Comparison of ENCODE assay signal across 1 cellular context in genomic region chr9:129456549-129457324, GRCh38.
A peak's percentile ranks its signal among the peaks of the same experiment; 100 is the strongest.
TF ChIP-seq lines count a peak whose summit lies in the region.

No MANE protein-coding gene starts in this region.

TF ChIP-seq in HEK293, 187 proteins besides CTCF, POLR2A, EP300 and RAD21 (continued from another document):
- no peak for TF ChIP-seq ZBTB10 (tag by site-specific recombination; IDR thresholded peaks at IDR 0.05)
- no peak for TF ChIP-seq ZNF518A (tag by site-specific recombination; conservative IDR thresholded peaks at IDR 0.05; ENCODE audit: low read depth)
- no peak for TF ChIP-seq ZSCAN16 (tag by site-specific recombination; IDR thresholded peaks at IDR 0.05)
- peak; percentile 99 for TF ChIP-seq ZBTB17 (tag by site-specific recombination; IDR thresholded peaks at IDR 0.05)
- TF ChIP-seq HOXA7 (CRISPR knock-in tag; IDR thresholded peaks at IDR 0.05; ENCODE audit: borderline replicate concordance) = no peak
- TF ChIP-seq SP2 (tag by site-specific recombination; IDR thresholded peaks at IDR 0.05) = peak; percentile 16; the same call in 1 of the 2 replicates
- no peak for TF ChIP-seq KLF1 (tag by site-specific recombination; IDR thresholded peaks at IDR 0.05)
- no peak for TF ChIP-seq ZNF132 (tag by site-specific recombination; IDR thresholded peaks at IDR 0.05; ENCODE audit: borderline replicate concordance)
- peak; percentile 62; the same call in 1 of the 2 replicates for TF ChIP-seq ZNF776 (tag by site-specific recombination; IDR thresholded peaks at IDR 0.05; ENCODE audit: borderline replicate concordance)
- TF ChIP-seq ZNF148 (tag by site-specific recombination; IDR thresholded peaks at IDR 0.05; ENCODE audit: borderline replicate concordance) = peak; percentile 17; the same call in 1 of the 2 replicates
- no peak for TF ChIP-seq ZNF280C (tag by site-specific recombination; IDR thresholded peaks at IDR 0.05)
- no peak for TF ChIP-seq GLI2 (tag by site-specific recombination; IDR thresholded peaks at IDR 0.05; ENCODE audit: borderline replicate concordance, low read depth)
- TF ChIP-seq KLF17 (tag by site-specific recombination; IDR thresholded peaks at IDR 0.05) = no peak
- TF ChIP-seq ZNF670 (tag by site-specific recombination; IDR thresholded peaks at IDR 0.05; ENCODE audit: low read depth) = 0 out of 2 replicates have a peak, but pooled peaks have one; percentile 17
- TF ChIP-seq ZNF362 (tag by site-specific recombination; IDR thresholded peaks at IDR 0.05) = no peak
- TF ChIP-seq ZNF366 (tag by site-specific recombination; conservative IDR thresholded peaks at IDR 0.05) = peak; percentile 99
- TF ChIP-seq ZNF658 (tag by site-specific recombination; IDR thresholded peaks at IDR 0.05) = 0 out of 2 replicates have a peak, but pooled peaks have one; percentile 5
- TF ChIP-seq ZNF114 (tag by site-specific recombination; IDR thresholded peaks at IDR 0.05) = peak; percentile 51; the same call in 1 of the 2 replicates
- peak; percentile 11; the same call in 1 of the 2 replicates for TF ChIP-seq ZNF169 (tag by site-specific recombination; IDR thresholded peaks at IDR 0.05)
- no peak for TF ChIP-seq ZSCAN18 (tag by site-specific recombination; IDR thresholded peaks at IDR 0.05)
- no peak for TF ChIP-seq ZNF423 (tag by site-specific recombination; IDR thresholded peaks at IDR 0.05)
- peak; percentile 99 for TF ChIP-seq EGR2 (tag by site-specific recombination; IDR thresholded peaks at IDR 0.05; ENCODE audit: low read depth)
- no peak for TF ChIP-seq ZNF175 (tag by site-specific recombination; IDR thresholded peaks at IDR 0.05)
- TF ChIP-seq ZNF521 (tag by site-specific recombination; IDR thresholded peaks at IDR 0.05) = 0 out of 2 replicates have a peak, but pooled peaks have one; percentile 41
- no peak for TF ChIP-seq ZNF558 (tag by site-specific recombination; IDR thresholded peaks at IDR 0.05)
- no peak for TF ChIP-seq IKZF3 (tag by site-specific recombination; IDR thresholded peaks at IDR 0.05)
- peak; percentile 12; the same call in 1 of the 2 replicates for TF ChIP-seq ZNF398 (tag by site-specific recombination; IDR thresholded peaks at IDR 0.05)
- TF ChIP-seq ZNF202 (tag by site-specific recombination; IDR thresholded peaks at IDR 0.05; ENCODE audit: borderline replicate concordance) = no peak
- peak; percentile 97 for TF ChIP-seq ZFHX2 (tag by site-specific recombination; conservative IDR thresholded peaks at IDR 0.05)
- TF ChIP-seq ZNF621 (tag by site-specific recombination; IDR thresholded peaks at IDR 0.05) = no peak
- no peak for TF ChIP-seq ZBTB49 (tag by site-specific recombination; IDR thresholded peaks at IDR 0.05; ENCODE audit: low read depth)
- 0 out of 2 replicates have a peak, but pooled peaks have one; percentile 14 for TF ChIP-seq ZNF157 (tag by site-specific recombination; IDR thresholded peaks at IDR 0.05)
- TF ChIP-seq FEZF1 (tag by site-specific recombination; IDR thresholded peaks at IDR 0.05) = no peak
- no peak for TF ChIP-seq KLF16 (tag by site-specific recombination; IDR thresholded peaks at IDR 0.05)
- TF ChIP-seq ZNF791 (tag by site-specific recombination; IDR thresholded peaks at IDR 0.05) = no peak
- no peak for TF ChIP-seq ZNF560 (tag by site-specific recombination; IDR thresholded peaks at IDR 0.05; ENCODE audit: borderline replicate concordance)
- TF ChIP-seq KLF8 (tag by site-specific recombination; IDR thresholded peaks at IDR 0.05) = no peak
- no peak for TF ChIP-seq ZNF747 (tag by site-specific recombination; IDR thresholded peaks at IDR 0.05)
- TF ChIP-seq ZNF155 (tag by site-specific recombination; IDR thresholded peaks at IDR 0.05) = no peak
- no peak for TF ChIP-seq ZFP69B (tag by site-specific recombination; IDR thresholded peaks at IDR 0.05)
- no peak for TF ChIP-seq ZNF341 (tag by site-specific recombination; IDR thresholded peaks at IDR 0.05; ENCODE audit: low read depth)
